ENCODE assay signal across 8 cellular contexts in genomic region chr11:124762077-124762623, GRCh38. TPM values are rescaled to one million over a fixed set of nuclear protein-coding genes. Genes with fewer than 3 reads are reported as not detected.
DNase-seq lines count a peak whose midpoint lies in the region; ATAC-seq and TF ChIP-seq lines count a peak whose summit lies in the region.

A gene with protein sequence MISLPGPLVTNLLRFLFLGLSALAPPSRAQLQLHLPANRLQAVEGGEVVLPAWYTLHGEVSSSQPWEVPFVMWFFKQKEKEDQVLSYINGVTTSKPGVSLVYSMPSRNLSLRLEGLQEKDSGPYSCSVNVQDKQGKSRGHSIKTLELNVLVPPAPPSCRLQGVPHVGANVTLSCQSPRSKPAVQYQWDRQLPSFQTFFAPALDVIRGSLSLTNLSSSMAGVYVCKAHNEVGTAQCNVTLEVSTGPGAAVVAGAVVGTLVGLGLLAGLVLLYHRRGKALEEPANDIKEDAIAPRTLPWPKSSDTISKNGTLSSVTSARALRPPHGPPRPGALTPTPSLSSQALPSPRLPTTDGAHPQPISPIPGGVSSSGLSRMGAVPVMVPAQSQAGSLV (minus strand): TSS chr11:124762290. CDS start chr11:124762154, 136 bp downstream.

- dilution Hi-C loops in IMR-90 (cut with HindIII; ENCODE audit: low sequenced_read_pairs, unreplicated experiment) = no loop called here

- peak within 1 kb of the TSS; percentile 72 for H3K4me3 Mint-ChIP-seq in Caco-2 (ENCODE audit: unreplicated experiment)
- H3K4me3 Mint-ChIP-seq in effector memory CD8-positive, alpha-beta T cell = peak within 1 kb of the TSS; percentile 85 to 90

- H3K18ac ChIP-seq in IMR-90 (ENCODE audit: low read depth, low read length) = no peak within 1 kb of the TSS

- H4K20me1 ChIP-seq in IMR-90 (ENCODE audit: insufficient read depth, low read length) = peaks cover 10% of the 10 kb centered on the region

- TF ChIP-seq EP300 in stomach (IDR thresholded peaks at IDR 0.05) = no peak

- H3K23ac ChIP-seq in IMR-90 (ENCODE audit: low read depth, low read length) = no peak within 1 kb of the TSS

- H2BK5ac ChIP-seq in IMR-90 (ENCODE audit: low read depth, low read length, poor library complexity, severe bottlenecking) = no peak within 1 kb of the TSS

- in situ Hi-C loops in IMR-90 (cut with MboI; ENCODE audit: low sequenced_read_pairs) = loop anchor here (5.0 to 10.0 kb wide), 2 partner anchors 73 to 90 kb away; partner anchors contain the start of genes SIAE and SPA17

- BruUV-seq in Caco-2 (replicated peaks; lab: Mats Ljungman, UMichigan) (no TSS peak), IMR-90 (replicated peaks; lab: Mats Ljungman, UMichigan) (no TSS peak)

- H2AFZ ChIP-seq in IMR-90 (replicated peaks; ENCODE audit: low read length, poor library complexity) = peak within 1 kb of the TSS; percentile 69

- H3K4me1 ChIP-seq in Caco-2 = peaks cover 24% of the 10 kb centered on the region
- peaks cover 1% of the 10 kb centered on the region; the same call in 1 of the 2 replicates for H3K4me1 ChIP-seq in IMR-90 (ENCODE audit: control insufficient read depth, insufficient read depth, low read length)
- peaks cover 35% of the 10 kb centered on the region for H3K4me1 ChIP-seq in muscle layer of colon (ENCODE audit: insufficient read depth, low read length)
- H3K4me1 ChIP-seq in stomach = peaks cover 42 to 63% (median 62%) of the 10 kb centered on the region in 4 donors

- no peak within 1 kb of the TSS for H4K8ac ChIP-seq in IMR-90 (ENCODE audit: low read depth in 2 of 2, low read length in 2 of 2)

- H3K4me3 ChIP-seq in Caco-2 (ENCODE audit: low read depth, low read length) = peak within 1 kb of the TSS; percentile 52
- peak within 1 kb of the TSS; percentile 32 for H3K4me3 ChIP-seq in IMR-90 (ENCODE audit: insufficient read depth, low read depth, low read length)
- peak within 1 kb of the TSS; percentile 29 to 65 for H3K4me3 ChIP-seq in muscle layer of colon (ENCODE audit: low read depth in 1 of 2, low read length in 2 of 2)
- H3K4me3 ChIP-seq in stomach = peak within 1 kb of the TSS; percentile 40 to 78 (median 57)

- DNase-seq in Caco-2 = peak; percentile 82 to 86
- no peak for DNase-seq in IMR-90
- DNase-seq in activated CD4-positive, alpha-beta T cell treated with anti-CD3 and anti-CD28 coated beads, Interleukin-2, amount 50 U/mL, for 1 hour = peak; percentile 69
- DNase-seq in effector memory CD8-positive, alpha-beta T cell = peak; percentile 57 to 60 (median 58)
- peak; percentile 76 for DNase-seq in stomach
- DNase-seq in pons (ENCODE audit: low spot score) = no peak

- peak within 1 kb of the TSS; percentile 20; the same call in 1 of the 2 replicates for H2AK5ac ChIP-seq in IMR-90 (ENCODE audit: low read depth, low read length)

- no peak within 1 kb of the TSS for H2BK15ac ChIP-seq in IMR-90 (ENCODE audit: low read depth, low read length)

- intact Hi-C loops in Caco-2 (cut with micrococcal nuclease; ENCODE audit: unreplicated experiment) (loop anchor here (1.0 to 2.0 kb wide), 2 partner anchors 15 to 17 kb away; no protein-coding TSS in a partner anchor), IMR-90 (cut with micrococcal nuclease) (no loop called here), stomach (cut with DNase I; ENCODE audit: low total_unique reads) (loop anchor here (5.0 kb wide), 1 partner anchor 90 kb away; the partner anchor contains the start of genes SIAE and SPA17)

- no peak for TF ChIP-seq RAD21 in IMR-90 (IDR thresholded peaks at IDR 0.05; ENCODE audit: low read length)

- H3K4ac ChIP-seq in IMR-90 (ENCODE audit: low read depth, low read length) = no peak within 1 kb of the TSS

- ATAC-seq in GM21390 (IDR thresholded peaks at IDR 0.05; ENCODE audit: unreplicated experiment) (peak; percentile 58), IMR-90 (ENCODE audit: low read depth) (no peak)
- peak; percentile 75 for ATAC-seq in effector memory CD8-positive, alpha-beta T cell (replicated peaks)

- no peaks in the 10 kb centered on the region for H3K9me1 ChIP-seq in IMR-90 (ENCODE audit: insufficient read depth, low read length)

- H3K4me2 ChIP-seq in IMR-90 (ENCODE audit: low read depth, low read length) = peak within 1 kb of the TSS; percentile 96

- no peaks in the 10 kb centered on the region for H3K9me3 ChIP-seq in Caco-2
- no peaks in the 10 kb centered on the region for H3K9me3 ChIP-seq in IMR-90 (ENCODE audit: control insufficient read depth, insufficient read depth, low read length)
- no peaks in the 10 kb centered on the region for H3K9me3 ChIP-seq in muscle layer of colon (ENCODE audit: low read length)
- H3K9me3 ChIP-seq in stomach = no peaks in the 10 kb centered on the region

- no peak within 1 kb of the TSS for H3K14ac ChIP-seq in IMR-90 (replicated peaks; ENCODE audit: low read depth, low read length)

- POLR2A ChIA-PET in Caco-2 (lab: Charles Lee) (interaction anchor here (1.2 kb wide), 1 partner anchor 89 kb away, joined by 3 read pairs; no protein-coding TSS in a partner anchor), IMR-90 (lab: Charles Lee; ENCODE audit: unreplicated experiment) (no interaction called here)

- H2BK20ac ChIP-seq in IMR-90 (ENCODE audit: low read depth, low read length) = 0 out of 2 replicates have a peak within 1 kb of the TSS, but pooled peaks have one; percentile 18

- H3K27me3 ChIP-seq in Caco-2 (replicated peaks; ENCODE audit: control insufficient read depth, insufficient read depth, low read length) = no peaks in the 10 kb centered on the region
- peaks cover 17% of the 10 kb centered on the region; the same call in 1 of the 2 replicates for H3K27me3 ChIP-seq in IMR-90 (ENCODE audit: control insufficient read depth, insufficient read depth, low read length)
- peaks cover 53 to 58% of the 10 kb centered on the region in 2 donors for H3K27me3 ChIP-seq in muscle layer of colon (ENCODE audit: control insufficient read depth in 1 of 2, insufficient read depth in 2 of 2, low read length in 2 of 2)
- H3K27me3 ChIP-seq in stomach = peaks cover 4 to 59% (median 42%) of the 10 kb centered on the region in 3 donors

- no peaks in the 10 kb centered on the region for H3K27me3 Mint-ChIP-seq in Caco-2 (ENCODE audit: insufficient read depth, unreplicated experiment)
- peaks cover 37 to 53% of the 10 kb centered on the region in 2 donors for H3K27me3 Mint-ChIP-seq in effector memory CD8-positive, alpha-beta T cell

- TF ChIP-seq POLR2A in IMR-90 (IDR thresholded peaks at IDR 0.05; ENCODE audit: low read depth, low read length) (no peak), stomach (IDR thresholded peaks at IDR 0.05) (no peak)

- H3K36me3 ChIP-seq in Caco-2 (ENCODE audit: control insufficient read depth, insufficient read depth, low read length) (no peaks in the 10 kb centered on the region), IMR-90 (ENCODE audit: control insufficient read depth, insufficient read depth, low read length) (no peaks in the 10 kb centered on the region; the same call in none of the 2 replicates), muscle layer of colon (ENCODE audit: insufficient read depth, low read length) (no peaks in the 10 kb centered on the region), stomach (peaks cover 4 to 27% (median 11%) of the 10 kb centered on the region in 4 donors)

- no peak within 1 kb of the TSS for H4K91ac ChIP-seq in IMR-90 (ENCODE audit: insufficient read depth, low read depth, low read length)

- peaks cover 10% of the 10 kb centered on the region for H3K4me1 Mint-ChIP-seq in Caco-2 (ENCODE audit: low read depth, unreplicated experiment)
- H3K4me1 Mint-ChIP-seq in effector memory CD8-positive, alpha-beta T cell (ENCODE audit: low read depth in 2 of 2) = peaks cover 11 to 12% of the 10 kb centered on the region in 2 donors

- H3K9me3 Mint-ChIP-seq in Caco-2 (ENCODE audit: unreplicated experiment) = no peaks in the 10 kb centered on the region
- no peaks in the 10 kb centered on the region for H3K9me3 Mint-ChIP-seq in effector memory CD8-positive, alpha-beta T cell

- WGBS in IMR-90 (ENCODE audit: extremely low coverage in 2 of 2, insufficient read length in 1 of 2), 2 experiments = no CpG with 5 or more reads among the region's 56 CpGs
- WGBS in stomach, 5 donors = 0 to 2% (median 1%) methylated on average over 29 to 56 of the region's 56 CpGs

- no peak within 1 kb of the TSS for H2BK120ac ChIP-seq in IMR-90 (ENCODE audit: low read depth, low read length)

- no peak within 1 kb of the TSS for H4K5ac ChIP-seq in IMR-90 (ENCODE audit: low read depth, low read length)

- H3K79me1 ChIP-seq in IMR-90 (ENCODE audit: low read depth in 1 of 2, low read length in 2 of 2) = peaks cover 3 to 9% of the 10 kb centered on the region in 2 experiments; a peak in 1 of 4 replicates

- H3K27ac ChIP-seq in IMR-90 (ENCODE audit: insufficient read depth, low read length) = no peak within 1 kb of the TSS
- no peak within 1 kb of the TSS for H3K27ac ChIP-seq in muscle layer of colon (ENCODE audit: low read depth, low read length)
- peak within 1 kb of the TSS; percentile 77 to 85 (median 81) for H3K27ac ChIP-seq in stomach

- H3K9ac ChIP-seq in IMR-90 (ENCODE audit: low read depth, low read length) = no peak within 1 kb of the TSS; the same call in 1 of the 2 replicates
- no peak within 1 kb of the TSS for H3K9ac ChIP-seq in muscle layer of colon (ENCODE audit: low read length)

- H3K27ac Mint-ChIP-seq in Caco-2 (ENCODE audit: unreplicated experiment) = peak within 1 kb of the TSS; percentile 17
- H3K27ac Mint-ChIP-seq in effector memory CD8-positive, alpha-beta T cell = peak within 1 kb of the TSS in 1 of 2 donors; percentile 4

- H3K36me3 Mint-ChIP-seq in Caco-2 (ENCODE audit: insufficient read depth, unreplicated experiment) = peaks cover 22% of the 10 kb centered on the region
- H3K36me3 Mint-ChIP-seq in effector memory CD8-positive, alpha-beta T cell (ENCODE audit: insufficient read depth) = peaks cover 11% of the 10 kb centered on the region

- TF ChIP-seq CTCF in Caco-2 (IDR thresholded peaks at IDR 0.05; ENCODE audit: insufficient read depth in 1 of 2, low read depth in 1 of 2, low read length in 1 of 2, severe bottlenecking in 1 of 2, unreplicated experiment in 1 of 2) (no peak), IMR-90 (conservative IDR thresholded peaks at IDR 0.05; ENCODE audit: low read depth, low read length) (no peak), stomach (IDR thresholded peaks at IDR 0.05) (no peak)

- peak within 1 kb of the TSS; percentile 66 for H2AK9ac ChIP-seq in IMR-90 (replicated peaks; ENCODE audit: low read depth, low read length, poor library complexity)

- CTCF ChIA-PET in Caco-2 (lab: Charles Lee) (interaction anchor here (1.0 to 3.8 kb wide), 20 partner anchors 9 to 139 kb away, joined by 3 to 50 read pairs (median 8); partner anchors contain the start of genes NRGN, SIAE, SPA17 and VSIG2), IMR-90 (lab: Yijun Ruan, JAX) (interaction anchor here (0.6 kb wide), 1 partner anchor 9 kb away, joined by 3 read pairs; no protein-coding TSS in a partner anchor)

- H3K56ac ChIP-seq in IMR-90 (ENCODE audit: extremely low read depth, insufficient read depth, low read length) = no peak within 1 kb of the TSS

RNA-seq across cellular contexts. Expression of the gene that starts here (rescaled TPM):
- total RNA-seq in Caco-2 (2022) (5.3 and 6.1 TPM in 2 replicates), IMR-90 (2012; rRNA removed) (under 0.01 TPM in 1 of 2 replicates, not detected in the other), stomach (10 to 100 TPM in 1 of 5 donors, 1 to 10 TPM in 4; 4.1 to 11.3 (median 9.4) TPM)
- polyA plus RNA-seq in IMR-90 (2012; rRNA removed) (0.12 and 0.20 TPM in 2 replicates), stomach (10 to 100 TPM in 2 of 3 donors, 1 to 10 TPM in 1; 8.1 to 19.6 (median 13.9) TPM)
- 0.10 and 0.11 TPM in 2 replicates for polyA plus RNA-seq in IMR-90 (2012; cell fraction: cytosol; rRNA removed)
- 1.7 and 2.7 TPM in 2 replicates for polyA plus RNA-seq in IMR-90 (2012; cell fraction: nucleus; rRNA removed; ENCODE audit: low replicate concordance)

Comparison
In these comparisons a context has a peak if more than half of its experiments do, and no peak if none do; other contexts are left out.
1. DNase-seq: peak in Caco-2 (2 of 2), activated CD4-positive, alpha-beta T cell treated with anti-CD3 and anti-CD28 coated beads, Interleukin-2, amount 50 U/mL, for 1 hour (single experiment), effector memory CD8-positive, alpha-beta T cell (3 of 3) and stomach (single experiment); none in IMR-90 (single experiment) and pons (single experiment).
2. H3K27ac ChIP-seq: peak in stomach (5 of 5); none in IMR-90 (single experiment) and muscle layer of colon (single experiment).
3. Peak in every context shown above with its lines, with median percentiles within 50 percentile points of each other: H3K4me3 ChIP-seq.